Comparison of ENCODE assay signal across 29 cellular contexts in the genomic region with DNA sequence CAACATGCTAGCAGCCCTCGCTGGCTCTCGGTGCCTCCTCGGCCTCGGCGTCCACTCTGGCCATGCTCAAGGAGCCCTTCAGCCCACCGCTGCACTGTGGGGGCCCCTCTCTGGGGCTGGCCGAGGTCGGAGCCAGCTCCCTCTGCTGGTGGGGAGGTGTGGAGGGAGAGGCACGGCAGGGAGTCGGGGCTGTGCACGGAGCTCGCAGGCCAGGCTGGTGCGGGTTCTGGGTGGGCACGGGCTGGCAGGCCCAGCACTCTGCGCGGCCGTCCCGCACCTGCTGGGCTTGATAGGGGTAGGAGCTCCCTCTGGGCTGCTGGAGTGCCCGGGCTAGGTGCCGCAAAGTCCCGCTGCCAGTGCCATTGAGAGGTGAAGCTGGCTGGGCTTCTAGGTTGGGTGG.
"Had no signal": no experiment of that assay in that cellular context is flagged by ENCODE, and none has a peak within 500 bp of the region (broad histone marks: within the 10 kb centered on the region; RNA-seq: fewer than 3 reads in every experiment).

No MANE protein-coding gene starts in this region.

- H3K4me1 ChIP-seq: Peyer's patch had no signal

- H3K9me3 ChIP-seq: ascending aorta had no signal

- H3K4me3 ChIP-seq: ascending aorta, Peyer's patch had no signal

- ATAC-seq: activated CD8-positive, alpha-beta T cell treated with anti-CD3 and anti-CD28 coated beads for 36 hours; activated T-cell treated with anti-CD3 and anti-CD28 coated beads, Interleukin-2, amount 50 U/mL, for 72 hours; activated T-helper 17 cell treated with anti-CD3 and anti-CD28 coated beads, Interleukin-2, amount 50 U/mL, for 72 hours; PC-3 had no signal

- DNase-seq: activated CD4-positive, alpha-beta T cell treated with anti-CD3 and anti-CD28 coated beads for 1 hour; activated CD4-positive, alpha-beta T cell treated with anti-CD3 and anti-CD28 coated beads for 48 hours; activated CD4-positive, alpha-beta T cell treated with anti-CD3 and anti-CD28 coated beads, Interleukin-2, amount 50 U/mL, for 4 hours; activated CD4-positive, CD25-positive, alpha-beta regulatory T cell; activated CD8-positive, alpha-beta T cell treated with anti-CD3 and anti-CD28 coated beads for 36 hours; activated effector memory CD4-positive, alpha-beta T cell treated with anti-CD3 and anti-CD28 coated beads, Interleukin-2, amount 50 U/mL, for 16 hours; activated naive CD4-positive, alpha-beta T cell treated with Interleukin-2 at 50 U/mL for 16 hours; activated naive CD8-positive, alpha-beta T cell treated with anti-CD3 and anti-CD28 coated beads, Interleukin-2, amount 10 ng/mL, durations not matched to agents 7 days and 5 days; activated T-cell treated with anti-CD3 and anti-CD28 coated beads, Interleukin-2, amount 50 U/mL, for 1 hour; activated T-cell treated with anti-CD3 and anti-CD28 coated beads, Interleukin-2, amount 50 U/mL, for 72 hours; NCI-H1048; NCI-H1105 treated with DMSO at 0.1 percent for 48 hours; NCI-H1436; NCI-H1694; NCI-H1930; NCI-H2081 treated with DMSO at 0.1 percent for 48 hours; NCI-H345; NCI-H524 treated with DMSO at 0.1 percent for 48 hours; PC-3; Peyer's patch; RPMI8226; SW 1271; T-helper 1 cell; T-helper 2 cell; T-helper 9 cell had no signal

- H3K27ac ChIP-seq: ascending aorta, KMS-11, Peyer's patch, VCaP had no signal

- H3K9ac ChIP-seq: KMS-11 had no signal

- H3K36me3 ChIP-seq: ascending aorta, Peyer's patch had no signal
